In the genomic region with DNA sequence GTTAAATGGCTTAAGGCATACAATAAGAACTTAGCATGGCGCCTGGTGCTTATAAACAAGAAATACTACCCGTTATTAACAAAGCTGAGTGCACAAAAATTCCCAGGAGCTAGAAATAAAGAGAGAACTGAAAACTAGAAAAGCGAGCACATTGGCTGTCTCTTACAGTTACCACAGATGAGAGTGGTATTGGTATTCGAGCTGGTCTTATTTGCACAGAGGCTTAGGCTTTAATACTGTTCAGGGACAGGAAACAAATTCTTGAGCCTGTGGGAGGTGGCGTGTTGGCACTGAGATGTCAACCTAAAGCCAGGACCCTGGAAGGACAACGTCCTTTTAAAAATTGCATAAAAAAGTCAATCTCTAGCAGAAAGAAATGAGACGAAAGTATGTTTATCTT, we compare ENCODE assay signal across 14 cellular contexts.
DNase-seq lines count a peak whose midpoint lies in the region; ATAC-seq and TF ChIP-seq lines count a peak whose summit lies in the region.
"Had no signal": no experiment of that assay in that cellular context is flagged by ENCODE, and none has a peak within 500 bp of the region (broad histone marks: within the 10 kb centered on the region; RNA-seq: fewer than 3 reads in every experiment).

No MANE protein-coding gene starts in this region.

- H2AFZ ChIP-seq in GM23338: no peak overlapping the region

- H3K36me3 ChIP-seq in GM23338 (ENCODE audit: insufficient read depth): 0 out of 2 replicates have a peak, but pooled peaks cover 4% of the 10 kb centered on the region
- no peaks in the 10 kb centered on the region for H3K36me3 ChIP-seq in endodermal cell (ENCODE audit: control insufficient read depth, insufficient read depth, low read length)
- no peaks in the 10 kb centered on the region for H3K36me3 ChIP-seq in spleen
- no peaks in the 10 kb centered on the region for H3K36me3 ChIP-seq in lower lobe of right lung
- no peaks in the 10 kb centered on the region for H3K36me3 ChIP-seq in colonic mucosa

- TF ChIP-seq CTCF in GM23338 (conservative IDR thresholded peaks at IDR 0.05; ENCODE audit: low read depth in 2 of 2) (no peak), endodermal cell (conservative IDR thresholded peaks at IDR 0.05) (no peak), spleen (IDR thresholded peaks at IDR 0.05 in 8 of 11, conservative IDR thresholded peaks at IDR 0.05 in 3 of 11) (no peak), lower lobe of right lung (IDR thresholded peaks at IDR 0.05) (no peak), colonic mucosa (IDR thresholded peaks at IDR 0.05) (no peak)

- H3K27ac Mint-ChIP-seq in GM23338 (no peak overlapping the region), endodermal cell (peak overlapping the region; percentile 10)
- H3K27ac Mint-ChIP-seq: B cell; CD4-positive, alpha-beta memory T cell; IgD-negative memory B cell had no signal

- H3K27me3 Mint-ChIP-seq in GM23338 (ENCODE audit: insufficient read depth, low read depth, poor library complexity) (peaks cover 6% of the 10 kb centered on the region), endodermal cell (ENCODE audit: insufficient read depth) (peaks cover 3% of the 10 kb centered on the region)

- no peak for TF ChIP-seq POLR2A in spleen (IDR thresholded peaks at IDR 0.05)

- peaks cover 48% of the 10 kb centered on the region for H3K4me1 Mint-ChIP-seq in GM23338
- peaks cover 34% of the 10 kb centered on the region for H3K4me1 Mint-ChIP-seq in endodermal cell
- H3K4me1 Mint-ChIP-seq: B cell; CD4-positive, alpha-beta memory T cell; IgD-negative memory B cell had no signal

- H3K27me3 ChIP-seq in GM23338 (ENCODE audit: insufficient read depth) (no peaks in the 10 kb centered on the region), endodermal cell (ENCODE audit: control insufficient read depth, insufficient read depth, low read length, poor library complexity, severe bottlenecking) (no peaks in the 10 kb centered on the region), spleen (replicated peaks in 1 of 7) (no peaks in the 10 kb centered on the region), lower lobe of right lung (ENCODE audit: low read depth) (no peaks in the 10 kb centered on the region), colonic mucosa (no peaks in the 10 kb centered on the region)

- ATAC-seq in GM23338 (no peak), lower lobe of right lung (no peak)
- ATAC-seq: HCT116 had no signal

- H3F3A ChIP-seq in GM23338 (replicated peaks; ENCODE audit: low read depth): no peaks in the 10 kb centered on the region

- 85 to 92% methylated on average over 5 to 7 of the region's 7 CpGs for WGBS in endodermal cell (ENCODE audit: insufficient coverage in 1 of 2, insufficient read length in 1 of 2), 2 experiments
- WGBS in spleen, 5 donors: 50 to 79% (median 68%) methylated on average over 7 of the region's 7 CpGs

- H3K9me2 ChIP-seq in GM23338 (ENCODE audit: insufficient read depth): peaks cover 7% of the 10 kb centered on the region; the same call in 1 of the 2 replicates

- H3K9ac ChIP-seq in endodermal cell (ENCODE audit: extremely low read depth, low read length, poor library complexity, severe bottlenecking): no peak overlapping the region
- no peak overlapping the region for H3K9ac ChIP-seq in colonic mucosa (ENCODE audit: low read depth in 2 of 2, low read length in 2 of 2)

- H3K9me3 Mint-ChIP-seq in GM23338: peaks cover 17% of the 10 kb centered on the region
- H3K9me3 Mint-ChIP-seq in endodermal cell: peaks cover 9% of the 10 kb centered on the region

- H3K4me1 ChIP-seq in GM23338 (ENCODE audit: insufficient read depth) (peaks cover 26% of the 10 kb centered on the region), endodermal cell (ENCODE audit: control insufficient read depth, insufficient read depth, low read length) (peaks cover 6% of the 10 kb centered on the region), spleen (peaks cover 0 to 9% (median 3%) of the 10 kb centered on the region in 6 donors), lower lobe of right lung (no peaks in the 10 kb centered on the region), colonic mucosa (no peaks in the 10 kb centered on the region)

- peaks cover 4% of the 10 kb centered on the region; the same call in 2 of the 3 replicates for H3K36me3 Mint-ChIP-seq in GM23338 (ENCODE audit: low read depth)
- no peaks in the 10 kb centered on the region for H3K36me3 Mint-ChIP-seq in endodermal cell (ENCODE audit: low read depth)
- H3K36me3 Mint-ChIP-seq: CD4-positive, alpha-beta memory T cell; IgD-negative memory B cell had no signal

- 0 out of 2 replicates have a peak overlapping the region, but pooled peaks have one; percentile 10 for H3K4me2 ChIP-seq in GM23338

- H3K9me3 ChIP-seq in endodermal cell (ENCODE audit: control insufficient read depth, low read length) (peaks cover under 1% of the 10 kb centered on the region), spleen (peaks cover 0 to 6% (median 0%) of the 10 kb centered on the region in 8 donors), lower lobe of right lung (no peaks in the 10 kb centered on the region), colonic mucosa (no peaks in the 10 kb centered on the region)

- H3K4me3 Mint-ChIP-seq in GM23338 (no peak overlapping the region), endodermal cell (peak overlapping the region; percentile 15)
- H3K4me3 Mint-ChIP-seq: B cell; CD4-positive, alpha-beta memory T cell; IgD-negative memory B cell had no signal

- DNase-seq in GM23338 (ENCODE audit: low spot score) (no peak), endodermal cell (no peak), spleen (no peak), lower lobe of right lung (no peak), colonic mucosa (no peak), NCI-H82 (lab: John Stamatoyannopoulos, UW) (no peak), NCI-H1436 (lab: John Stamatoyannopoulos, UW) (no peak)
- DNase-seq: CD4-positive, alpha-beta memory T cell; DMS79 treated with DMSO at 0.1 percent for 48 hours; EL had no signal

- H3K4me3 ChIP-seq in GM23338 (no peak overlapping the region), endodermal cell (ENCODE audit: low read length) (no peak overlapping the region), spleen (no peak overlapping the region), lower lobe of right lung (no peak overlapping the region), colonic mucosa (no peak overlapping the region)

- H3K27ac ChIP-seq in GM23338 (ENCODE audit: low read depth): no peak overlapping the region
- no peak overlapping the region for H3K27ac ChIP-seq in endodermal cell (ENCODE audit: low read depth, low read length)
- H3K27ac ChIP-seq in spleen: peak overlapping the region in 5 of 8 donors; percentile 3 to 60 (median 33)
- no peak overlapping the region for H3K27ac ChIP-seq in lower lobe of right lung
- H3K27ac ChIP-seq in colonic mucosa: no peak overlapping the region
- H3K27ac ChIP-seq: C4-2B had no signal

- intact Hi-C loops in spleen (cut with DNase I; ENCODE audit: low total_unique reads) (no loop called here), lower lobe of right lung (cut with DNase I) (no loop called here), colonic mucosa (cut with DNase I) (no loop called here)

- H4K20me1 ChIP-seq in GM23338 (replicated peaks; ENCODE audit: insufficient read depth): no peaks in the 10 kb centered on the region

- no peaks in the 10 kb centered on the region for H3K79me2 ChIP-seq in GM23338 (replicated peaks; ENCODE audit: insufficient read depth)

TF ChIP-seq in GM23338, 12 proteins besides CTCF, POLR2A, EP300 and RAD21 (continues in another document):
- TF ChIP-seq ZNF114 (CRISPR knock-in tag; IDR thresholded peaks at IDR 0.05) (no peak), JUNB (IDR thresholded peaks at IDR 0.05; ENCODE audit: unreplicated experiment) (no peak), EZH2 (IDR thresholded peaks at IDR 0.05; ENCODE audit: low read depth, unreplicated experiment) (no peak), EZH2phosphoT487 (IDR thresholded peaks at IDR 0.05; ENCODE audit: unreplicated experiment) (no peak), ETS1 (IDR thresholded peaks at IDR 0.05) (no peak), STAT1 (IDR thresholded peaks at IDR 0.05; ENCODE audit: unreplicated experiment) (no peak)

Comparison
In these comparisons a context has a peak if more than half of its experiments do, and no peak if none do; other contexts are left out.
1. H3K27ac ChIP-seq: peak in spleen (5 of 8); none in GM23338 (single experiment), endodermal cell (single experiment), lower lobe of right lung (single experiment) and colonic mucosa (single experiment).